Comparison of ENCODE assay signal across 8 cellular contexts in the genomic region with DNA sequence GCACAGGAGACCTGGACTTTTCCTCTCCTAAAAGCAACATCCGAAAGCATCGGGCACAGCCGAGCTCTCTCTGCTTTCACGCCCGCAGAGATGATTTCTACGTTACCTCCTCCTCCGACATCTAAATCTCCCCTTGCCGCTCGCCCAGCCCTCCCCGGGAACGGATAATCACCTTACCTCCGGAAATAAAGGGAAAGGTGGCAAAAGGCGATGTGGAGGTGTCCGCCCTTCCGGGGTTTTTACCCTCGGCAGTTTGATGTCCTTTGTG. TPM values are rescaled to one million over a fixed set of nuclear protein-coding genes. Genes with fewer than 3 reads are reported as not detected.
A peak's percentile ranks its signal among the peaks of the same experiment; 100 is the strongest.
DNase-seq lines count a peak whose midpoint lies in the region; ATAC-seq and TF ChIP-seq lines count a peak whose summit lies in the region.

No MANE protein-coding gene starts in this region.

- no peak for ATAC-seq in right cardiac atrium
- ATAC-seq in stimulated activated effector memory CD8-positive, alpha-beta T cell treated with anti-CD3 and anti-CD28 coated beads, Interleukin-12 subunit alpha, Interleukin-12 subunit beta, amount 100 ng/mL, for 72 hours = peak; percentile 0
- no peak for ATAC-seq in HG03442 (IDR thresholded peaks at IDR 0.05; ENCODE audit: unreplicated experiment)
- ATAC-seq in GM21390 (IDR thresholded peaks at IDR 0.05; ENCODE audit: unreplicated experiment) = no peak

- peak overlapping the region; percentile 92 for H2AFZ ChIP-seq in SK-N-SH (ENCODE audit: low read depth)

- no peaks in the 10 kb centered on the region for H3K9me3 ChIP-seq in SK-N-SH
- no peaks in the 10 kb centered on the region for H3K9me3 ChIP-seq in right cardiac atrium (ENCODE audit: control insufficient read depth, low read length)

- H3K27ac ChIP-seq in SK-N-SH (ENCODE audit: low read depth in 2 of 2, low read length in 1 of 2) (peak overlapping the region; percentile 73 to 95), right cardiac atrium (ENCODE audit: low read length) (peak overlapping the region; percentile 17)

- H3K4me1 ChIP-seq in SK-N-SH (ENCODE audit: control insufficient read depth in 1 of 2, insufficient read depth in 2 of 2, low read depth in 1 of 2, low read length in 1 of 2) (peaks cover 15 to 24% of the 10 kb centered on the region in 2 experiments; a peak in 3 of 4 replicates), right cardiac atrium (ENCODE audit: control insufficient read depth, insufficient read depth, low read length) (no peaks in the 10 kb centered on the region)

- POLR2A ChIA-PET in SK-N-SH (lab: Yijun Ruan, JAX) = interaction anchor here (0.8 to 1.6 kb wide), 6 partner anchors 12 to 279 kb away, joined by 3 to 9 read pairs (median 4); no protein-coding TSS in a partner anchor

- no peaks in the 10 kb centered on the region for H3K27me3 ChIP-seq in SK-N-SH (ENCODE audit: insufficient read depth)
- H3K27me3 ChIP-seq in right cardiac atrium (ENCODE audit: control insufficient read depth, insufficient read depth) = no peaks in the 10 kb centered on the region

- CTCF ChIA-PET in SK-N-SH (lab: Yijun Ruan, JAX) = interaction anchor here (0.9 to 5.5 kb wide), 3 partner anchors 109 to 143 kb away, joined by 3 to 28 read pairs (median 4); no protein-coding TSS in a partner anchor

- H3K4me3 Mint-ChIP-seq in stimulated activated effector memory CD8-positive, alpha-beta T cell treated with anti-CD3 and anti-CD28 coated beads, Interleukin-12 subunit alpha, Interleukin-12 subunit beta, amount 100 ng/mL, for 72 hours = no peak overlapping the region

- peaks cover 7% of the 10 kb centered on the region for H3F3A ChIP-seq in SK-N-SH (replicated peaks; ENCODE audit: insufficient read depth)

- H3K4me3 ChIP-seq in SK-N-SH (ENCODE audit: low read depth in 2 of 2, low read length in 1 of 2) (peak overlapping the region; percentile 63 to 90), right cardiac atrium (ENCODE audit: low read length) (peak overlapping the region; percentile 64)

- H3K36me3 Mint-ChIP-seq in stimulated activated effector memory CD8-positive, alpha-beta T cell treated with anti-CD3 and anti-CD28 coated beads, Interleukin-12 subunit alpha, Interleukin-12 subunit beta, amount 100 ng/mL, for 72 hours = no peaks in the 10 kb centered on the region

- peak overlapping the region; percentile 88 for H3K9ac ChIP-seq in SK-N-SH

- H3K36me3 ChIP-seq in SK-N-SH (replicated peaks in 1 of 2; ENCODE audit: control insufficient read depth in 1 of 2, insufficient read depth in 2 of 2, low read length in 1 of 2) = no peaks in the 10 kb centered on the region

- peaks cover 29% of the 10 kb centered on the region for H4K20me1 ChIP-seq in SK-N-SH (ENCODE audit: insufficient read depth)

- 1% methylated on average over 15 of the region's 16 CpGs for WGBS in SK-N-SH (ENCODE audit: low lambda C conversion rate)
- WGBS in right cardiac atrium = under 1% methylated on average over 16 of the region's 16 CpGs

- peak overlapping the region; percentile 85 for H3K4me2 ChIP-seq in SK-N-SH

- DNase-seq in NCI-H2081 (lab: John Stamatoyannopoulos, UW) = peak; percentile 46 to 76
- no peak for DNase-seq in NCI-H2081 treated with DMSO at 0.1 percent for 48 hours (lab: John Stamatoyannopoulos, UW)
- no peak for DNase-seq in SK-N-SH
- DNase-seq in right cardiac atrium = no peak
- no peak for DNase-seq in stimulated activated effector memory CD8-positive, alpha-beta T cell treated with anti-CD3 and anti-CD28 coated beads, Interleukin-12 subunit alpha, Interleukin-12 subunit beta, amount 100 ng/mL, for 72 hours (ENCODE audit: low spot score in 2 of 2)
- DNase-seq in foreskin melanocyte = no peak

- intact Hi-C loops in right cardiac atrium (cut with DNase I) = no loop called here

- no peaks in the 10 kb centered on the region for H3K9me2 ChIP-seq in SK-N-SH

- H3K4me1 Mint-ChIP-seq in stimulated activated effector memory CD8-positive, alpha-beta T cell treated with anti-CD3 and anti-CD28 coated beads, Interleukin-12 subunit alpha, Interleukin-12 subunit beta, amount 100 ng/mL, for 72 hours = peaks cover 7% of the 10 kb centered on the region

- no peak for TF ChIP-seq CTCF in SK-N-SH (IDR thresholded peaks at IDR 0.05)

- no peak overlapping the region for H3K27ac Mint-ChIP-seq in stimulated activated effector memory CD8-positive, alpha-beta T cell treated with anti-CD3 and anti-CD28 coated beads, Interleukin-12 subunit alpha, Interleukin-12 subunit beta, amount 100 ng/mL, for 72 hours

- H3K9me3 Mint-ChIP-seq in stimulated activated effector memory CD8-positive, alpha-beta T cell treated with anti-CD3 and anti-CD28 coated beads, Interleukin-12 subunit alpha, Interleukin-12 subunit beta, amount 100 ng/mL, for 72 hours = no peaks in the 10 kb centered on the region

- H3K79me2 ChIP-seq in SK-N-SH (ENCODE audit: insufficient read depth) = peaks cover 51% of the 10 kb centered on the region

- TF ChIP-seq EP300 in SK-N-SH (IDR thresholded peaks at IDR 0.05; ENCODE audit: borderline replicate concordance in 1 of 2, low read depth in 1 of 2, low read length in 1 of 2) = no peak

- TF ChIP-seq RAD21 in SK-N-SH (IDR thresholded peaks at IDR 0.05; ENCODE audit: low read length) = no peak

TF ChIP-seq in SK-N-SH, 30 proteins besides CTCF, POLR2A, EP300 and RAD21 (continues in another document):
- TF ChIP-seq TCF12 (IDR thresholded peaks at IDR 0.05) = no peak
- no peak for TF ChIP-seq FOSL2 (IDR thresholded peaks at IDR 0.05; ENCODE audit: borderline replicate concordance, low read depth)
- no peak for TF ChIP-seq PBX3 (IDR thresholded peaks at IDR 0.05)
- TF ChIP-seq MEF2A (IDR thresholded peaks at IDR 0.05; ENCODE audit: borderline replicate concordance, low read depth) = no peak
- TF ChIP-seq, protein P1, sequence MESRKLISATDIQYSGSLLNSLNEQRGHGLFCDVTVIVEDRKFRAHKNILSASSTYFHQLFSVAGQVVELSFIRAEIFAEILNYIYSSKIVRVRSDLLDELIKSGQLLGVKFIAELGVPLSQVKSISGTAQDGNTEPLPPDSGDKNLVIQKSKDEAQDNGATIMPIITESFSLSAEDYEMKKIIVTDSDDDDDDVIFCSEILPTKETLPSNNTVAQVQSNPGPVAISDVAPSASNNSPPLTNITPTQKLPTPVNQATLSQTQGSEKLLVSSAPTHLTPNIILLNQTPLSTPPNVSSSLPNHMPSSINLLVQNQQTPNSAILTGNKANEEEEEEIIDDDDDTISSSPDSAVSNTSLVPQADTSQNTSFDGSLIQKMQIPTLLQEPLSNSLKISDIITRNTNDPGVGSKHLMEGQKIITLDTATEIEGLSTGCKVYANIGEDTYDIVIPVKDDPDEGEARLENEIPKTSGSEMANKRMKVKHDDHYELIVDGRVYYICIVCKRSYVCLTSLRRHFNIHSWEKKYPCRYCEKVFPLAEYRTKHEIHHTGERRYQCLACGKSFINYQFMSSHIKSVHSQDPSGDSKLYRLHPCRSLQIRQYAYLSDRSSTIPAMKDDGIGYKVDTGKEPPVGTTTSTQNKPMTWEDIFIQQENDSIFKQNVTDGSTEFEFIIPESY (IDR thresholded peaks at IDR 0.05; ENCODE audit: borderline replicate concordance, low read depth) = no peak
- TF ChIP-seq, protein P2, sequence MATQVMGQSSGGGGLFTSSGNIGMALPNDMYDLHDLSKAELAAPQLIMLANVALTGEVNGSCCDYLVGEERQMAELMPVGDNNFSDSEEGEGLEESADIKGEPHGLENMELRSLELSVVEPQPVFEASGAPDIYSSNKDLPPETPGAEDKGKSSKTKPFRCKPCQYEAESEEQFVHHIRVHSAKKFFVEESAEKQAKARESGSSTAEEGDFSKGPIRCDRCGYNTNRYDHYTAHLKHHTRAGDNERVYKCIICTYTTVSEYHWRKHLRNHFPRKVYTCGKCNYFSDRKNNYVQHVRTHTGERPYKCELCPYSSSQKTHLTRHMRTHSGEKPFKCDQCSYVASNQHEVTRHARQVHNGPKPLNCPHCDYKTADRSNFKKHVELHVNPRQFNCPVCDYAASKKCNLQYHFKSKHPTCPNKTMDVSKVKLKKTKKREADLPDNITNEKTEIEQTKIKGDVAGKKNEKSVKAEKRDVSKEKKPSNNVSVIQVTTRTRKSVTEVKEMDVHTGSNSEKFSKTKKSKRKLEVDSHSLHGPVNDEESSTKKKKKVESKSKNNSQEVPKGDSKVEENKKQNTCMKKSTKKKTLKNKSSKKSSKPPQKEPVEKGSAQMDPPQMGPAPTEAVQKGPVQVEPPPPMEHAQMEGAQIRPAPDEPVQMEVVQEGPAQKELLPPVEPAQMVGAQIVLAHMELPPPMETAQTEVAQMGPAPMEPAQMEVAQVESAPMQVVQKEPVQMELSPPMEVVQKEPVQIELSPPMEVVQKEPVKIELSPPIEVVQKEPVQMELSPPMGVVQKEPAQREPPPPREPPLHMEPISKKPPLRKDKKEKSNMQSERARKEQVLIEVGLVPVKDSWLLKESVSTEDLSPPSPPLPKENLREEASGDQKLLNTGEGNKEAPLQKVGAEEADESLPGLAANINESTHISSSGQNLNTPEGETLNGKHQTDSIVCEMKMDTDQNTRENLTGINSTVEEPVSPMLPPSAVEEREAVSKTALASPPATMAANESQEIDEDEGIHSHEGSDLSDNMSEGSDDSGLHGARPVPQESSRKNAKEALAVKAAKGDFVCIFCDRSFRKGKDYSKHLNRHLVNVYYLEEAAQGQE (IDR thresholded peaks at IDR 0.05; ENCODE audit: low read depth, low read length) = no peak
- no peak for TF ChIP-seq NFIC (IDR thresholded peaks at IDR 0.05; ENCODE audit: borderline replicate concordance)
- no peak for TF ChIP-seq POLR2AphosphoS5 (IDR thresholded peaks at IDR 0.05; ENCODE audit: low read depth, low read length)
- no peak for TF ChIP-seq TAF1 (IDR thresholded peaks at IDR 0.05; ENCODE audit: borderline replicate concordance, low read depth, low read length)
- TF ChIP-seq TEAD4 (IDR thresholded peaks at IDR 0.05; ENCODE audit: borderline replicate concordance, insufficient read depth) = no peak

RNA-seq across cellular contexts. Expression of gene SLC38A1, which starts 0.6 kb away (rescaled TPM):
- 20.7 and 27.7 TPM in 2 replicates for polyA plus RNA-seq in SK-N-SH (2012; rRNA removed)
- polyA plus RNA-seq in SK-N-SH (2012; cell fraction: cytosol; rRNA removed) = 27.8 and 28.3 TPM in 2 replicates
- 13.0 and 26.5 TPM in 2 replicates for polyA plus RNA-seq in SK-N-SH (2012; cell fraction: nucleus; rRNA removed)
- 10 to 100 TPM; 53.5 to 82.4 (median 65.7) TPM for total RNA-seq in right cardiac atrium
- polyA plus RNA-seq in right cardiac atrium = 20.8 TPM

Comparison
In these comparisons a context has a peak if more than half of its experiments do, and no peak if none do; other contexts are left out.
1. DNase-seq: peak in NCI-H2081 (2 of 2); none in NCI-H2081 treated with DMSO at 0.1 percent for 48 hours (single experiment), SK-N-SH (single experiment), right cardiac atrium (0 of 3), stimulated activated effector memory CD8-positive, alpha-beta T cell treated with anti-CD3 and anti-CD28 coated beads, Interleukin-12 subunit alpha, Interleukin-12 subunit beta, amount 100 ng/mL, for 72 hours (0 of 2) and foreskin melanocyte (single experiment).